Comparison of ENCODE assay signal across 10 cellular contexts in the genomic region with DNA sequence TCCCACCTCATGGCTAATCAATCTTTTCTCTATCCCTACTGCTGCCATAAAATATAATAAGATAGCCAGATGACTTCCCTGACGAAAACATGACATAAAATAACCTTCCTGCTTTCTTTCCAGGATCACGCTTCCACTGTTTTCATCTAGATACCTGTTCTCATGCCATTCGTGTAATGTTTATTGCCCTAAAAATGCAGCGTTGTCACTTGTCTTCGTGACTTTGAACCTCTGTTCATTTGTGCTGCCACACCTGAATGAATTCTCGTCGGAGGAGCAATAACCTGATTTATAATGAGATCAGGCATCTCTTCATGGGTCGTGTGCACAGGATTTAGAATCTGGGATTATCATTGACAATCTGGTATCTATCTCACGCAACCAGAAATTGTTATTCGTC.
"Had no signal": no experiment of that assay in that cellular context is flagged by ENCODE, and none has a peak within 500 bp of the region (broad histone marks: within the 10 kb centered on the region; RNA-seq: fewer than 3 reads in every experiment).

No MANE protein-coding gene starts in this region.

- H3K4me1 ChIP-seq: HAP-1 had no signal

- DNase-seq: GM23248, GOT3, H7, H9, HCEC 1CT, HFFc6 had no signal

- H3K4me3 ChIP-seq: GM23248, GM23338, HAP-1 had no signal

- H3K36me3 ChIP-seq: HAP-1 had no signal

- H3K9me3 ChIP-seq: HAP-1 had no signal

- FAIRE-seq: H1, H54 had no signal

- H3K27ac ChIP-seq: GM23248 had no signal
